ENCODE assay signal across 12 cellular contexts in the genomic region with DNA sequence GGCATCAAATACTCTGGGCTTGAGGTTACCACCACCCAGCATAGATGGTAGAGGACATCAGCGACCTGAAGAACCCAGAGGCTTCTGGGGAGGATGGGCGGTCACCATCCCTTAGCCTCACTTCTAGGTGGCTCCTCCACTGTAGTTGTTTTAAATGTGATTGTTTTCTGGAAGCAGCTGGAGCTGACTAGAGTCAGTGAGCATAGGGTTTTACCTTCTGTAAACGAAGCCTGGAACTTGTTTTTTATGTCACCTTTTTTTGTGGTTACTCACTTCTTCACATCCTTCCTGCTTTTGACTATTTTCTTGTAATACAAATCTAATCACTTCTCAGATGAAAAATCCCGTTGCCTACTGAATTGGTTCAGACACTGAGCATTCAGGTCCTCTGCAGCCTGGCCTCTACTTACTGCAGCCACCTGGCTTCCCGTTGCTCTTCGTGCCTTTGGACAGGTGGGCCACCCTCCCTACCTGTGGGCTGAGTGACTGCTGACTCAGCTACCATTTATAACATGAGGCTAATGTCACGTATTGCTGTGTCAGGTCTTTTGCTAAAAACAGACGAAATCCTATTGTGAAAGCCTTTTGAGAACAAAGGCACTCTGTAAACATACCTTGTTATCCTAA.
DNase-seq lines count a peak whose midpoint lies in the region; ATAC-seq and TF ChIP-seq lines count a peak whose summit lies in the region.
"Had no signal": no experiment of that assay in that cellular context is flagged by ENCODE, and none has a peak within 500 bp of the region (broad histone marks: within the 10 kb centered on the region; RNA-seq: fewer than 3 reads in every experiment).

No MANE protein-coding gene starts in this region.

- peaks cover 19% of the 10 kb centered on the region for H3K4me1 Mint-ChIP-seq in WTC11
- H3K4me1 Mint-ChIP-seq in stimulated activated naive B cell treated with anti-CD40 and anti-IgM and Interleukin-4, amounts not matched to agents 10 μg/mL and 1 μg/mL and 100 μg/mL, for 72 hours = peaks cover 0 to 6% of the 10 kb centered on the region in 2 donors
- H3K4me1 Mint-ChIP-seq: neural crest cell had no signal

- no peaks in the 10 kb centered on the region for H3K9me3 Mint-ChIP-seq in WTC11
- no peaks in the 10 kb centered on the region for H3K9me3 Mint-ChIP-seq in stimulated activated naive B cell treated with anti-CD40 and anti-IgM and Interleukin-4, amounts not matched to agents 10 μg/mL and 1 μg/mL and 100 μg/mL, for 72 hours
- H3K9me3 Mint-ChIP-seq: neural crest cell had no signal

- CTCF ChIA-PET in WTC11 (lab: Charles Lee) = no interaction called here

- peak; percentile 32 for DNase-seq in activated T-cell treated with anti-CD3 and anti-CD28 coated beads, Interleukin-2, amount 50 U/mL, for 1 hour
- DNase-seq in activated T-cell treated with anti-CD3 and anti-CD28 coated beads for 4 hours (no peak), WTC11 (ENCODE audit: low spot score) (no peak), Kasumi-1 (lab: John Stamatoyannopoulos, UW) (no peak)
- DNase-seq in effector memory CD4-positive, alpha-beta T cell = no peak
- no peak for DNase-seq in stimulated activated naive B cell treated with anti-CD40 and anti-IgM and Interleukin-4, amounts not matched to agents 10 μg/mL and 1 μg/mL and 100 μg/mL, for 72 hours
- DNase-seq: kidney glomerular epithelial cell had no signal

- POLR2A ChIA-PET in WTC11 (lab: Charles Lee) = no interaction called here

- peaks cover 4% of the 10 kb centered on the region for H3K36me3 ChIP-seq in effector memory CD4-positive, alpha-beta T cell (ENCODE audit: control insufficient read depth, insufficient read depth, low read length)

- H3K9me3 ChIP-seq in effector memory CD4-positive, alpha-beta T cell (ENCODE audit: control insufficient read depth, low read length) = no peaks in the 10 kb centered on the region

- peak overlapping the region; percentile 3; the same call in 1 of the 2 replicates for H3K27ac Mint-ChIP-seq in WTC11
- peak overlapping the region; percentile 44 for H3K27ac Mint-ChIP-seq in stimulated activated naive B cell treated with anti-CD40 and anti-IgM and Interleukin-4, amounts not matched to agents 10 μg/mL and 1 μg/mL and 100 μg/mL, for 72 hours

- peak overlapping the region; percentile 32 for H3K27ac ChIP-seq in effector memory CD4-positive, alpha-beta T cell (ENCODE audit: insufficient read depth, low read length, poor library complexity, severe bottlenecking)

- no peak overlapping the region for H3K4me3 Mint-ChIP-seq in WTC11
- H3K4me3 Mint-ChIP-seq in stimulated activated naive B cell treated with anti-CD40 and anti-IgM and Interleukin-4, amounts not matched to agents 10 μg/mL and 1 μg/mL and 100 μg/mL, for 72 hours = no peak overlapping the region
- H3K4me3 Mint-ChIP-seq: neural crest cell had no signal

- H3K4me1 ChIP-seq in effector memory CD4-positive, alpha-beta T cell (ENCODE audit: control insufficient read depth, insufficient read depth, low read length, poor library complexity, severe bottlenecking) = peaks cover 24% of the 10 kb centered on the region

- no peaks in the 10 kb centered on the region for H3K27me3 ChIP-seq in effector memory CD4-positive, alpha-beta T cell (replicated peaks; ENCODE audit: control insufficient read depth, insufficient read depth, low read length, poor library complexity, severe bottlenecking)

- H3K4me3 ChIP-seq in effector memory CD4-positive, alpha-beta T cell (ENCODE audit: insufficient read depth, low read depth, low read length, poor library complexity, severe bottlenecking) = peak overlapping the region; percentile 3
- H3K4me3 ChIP-seq: skin epidermis had no signal

- H3K27me3 Mint-ChIP-seq in WTC11 (ENCODE audit: low read depth) = no peaks in the 10 kb centered on the region
- H3K27me3 Mint-ChIP-seq in stimulated activated naive B cell treated with anti-CD40 and anti-IgM and Interleukin-4, amounts not matched to agents 10 μg/mL and 1 μg/mL and 100 μg/mL, for 72 hours = no peaks in the 10 kb centered on the region

- no peak for TF ChIP-seq CTCF in WTC11 (IDR thresholded peaks at IDR 0.05)

- ATAC-seq in WTC11 (peak; percentile 48), GM21529 (IDR thresholded peaks at IDR 0.05; ENCODE audit: unreplicated experiment) (no peak), HG02885 (IDR thresholded peaks at IDR 0.05; ENCODE audit: poor library complexity, unreplicated experiment) (no peak)
- no peak for ATAC-seq in stimulated activated naive B cell treated with anti-CD40 and anti-IgM and Interleukin-4, amounts not matched to agents 10 μg/mL and 1 μg/mL and 100 μg/mL, for 72 hours (replicated peaks)
- ATAC-seq: Right ventricle myocardium inferior had no signal

- H3K36me3 Mint-ChIP-seq in WTC11 = peaks cover 49% of the 10 kb centered on the region
- peaks cover 41 to 59% of the 10 kb centered on the region in 2 donors for H3K36me3 Mint-ChIP-seq in stimulated activated naive B cell treated with anti-CD40 and anti-IgM and Interleukin-4, amounts not matched to agents 10 μg/mL and 1 μg/mL and 100 μg/mL, for 72 hours

TF ChIP-seq in WTC11, 78 proteins besides CTCF, POLR2A, EP300 and RAD21:
- no peak for TF ChIP-seq JUN (CRISPR knock-in tag; IDR thresholded peaks at IDR 0.05)
- no peak for TF ChIP-seq TP53 (CRISPR knock-in tag; IDR thresholded peaks at IDR 0.05)
- TF ChIP-seq SP1 (CRISPR knock-in tag; conservative IDR thresholded peaks at IDR 0.05) = no peak
- TF ChIP-seq ZNF138 (CRISPR knock-in tag; conservative IDR thresholded peaks at IDR 0.05) = no peak
- TF ChIP-seq IRF2 (CRISPR knock-in tag; IDR thresholded peaks at IDR 0.05; ENCODE audit: borderline replicate concordance, low read depth) = no peak
- TF ChIP-seq, protein P1, sequence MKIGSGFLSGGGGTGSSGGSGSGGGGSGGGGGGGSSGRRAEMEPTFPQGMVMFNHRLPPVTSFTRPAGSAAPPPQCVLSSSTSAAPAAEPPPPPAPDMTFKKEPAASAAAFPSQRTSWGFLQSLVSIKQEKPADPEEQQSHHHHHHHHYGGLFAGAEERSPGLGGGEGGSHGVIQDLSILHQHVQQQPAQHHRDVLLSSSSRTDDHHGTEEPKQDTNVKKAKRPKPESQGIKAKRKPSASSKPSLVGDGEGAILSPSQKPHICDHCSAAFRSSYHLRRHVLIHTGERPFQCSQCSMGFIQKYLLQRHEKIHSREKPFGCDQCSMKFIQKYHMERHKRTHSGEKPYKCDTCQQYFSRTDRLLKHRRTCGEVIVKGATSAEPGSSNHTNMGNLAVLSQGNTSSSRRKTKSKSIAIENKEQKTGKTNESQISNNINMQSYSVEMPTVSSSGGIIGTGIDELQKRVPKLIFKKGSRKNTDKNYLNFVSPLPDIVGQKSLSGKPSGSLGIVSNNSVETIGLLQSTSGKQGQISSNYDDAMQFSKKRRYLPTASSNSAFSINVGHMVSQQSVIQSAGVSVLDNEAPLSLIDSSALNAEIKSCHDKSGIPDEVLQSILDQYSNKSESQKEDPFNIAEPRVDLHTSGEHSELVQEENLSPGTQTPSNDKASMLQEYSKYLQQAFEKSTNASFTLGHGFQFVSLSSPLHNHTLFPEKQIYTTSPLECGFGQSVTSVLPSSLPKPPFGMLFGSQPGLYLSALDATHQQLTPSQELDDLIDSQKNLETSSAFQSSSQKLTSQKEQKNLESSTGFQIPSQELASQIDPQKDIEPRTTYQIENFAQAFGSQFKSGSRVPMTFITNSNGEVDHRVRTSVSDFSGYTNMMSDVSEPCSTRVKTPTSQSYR (CRISPR knock-in tag; IDR thresholded peaks at IDR 0.05) = no peak
- TF ChIP-seq GRHL2 (CRISPR knock-in tag; IDR thresholded peaks at IDR 0.05; ENCODE audit: insufficient replicate concordance, severe bottlenecking) = no peak
